In genomic region chr6:113633638-113634037, GRCh38 we compare ENCODE assay signal across 1 cellular context.
TF ChIP-seq lines count a peak whose summit lies in the region.

No MANE protein-coding gene starts in this region.

TF ChIP-seq in A549, 52 proteins besides CTCF, POLR2A, EP300 and RAD21 (continued from another document):
- TF ChIP-seq REST (IDR thresholded peaks at IDR 0.05) (no peak), FOSB (CRISPR knock-in tag; IDR thresholded peaks at IDR 0.05) (no peak), ELK1 (IDR thresholded peaks at IDR 0.05; ENCODE audit: low read depth, low read length) (no peak), ZFP36 (IDR thresholded peaks at IDR 0.05; ENCODE audit: borderline replicate concordance, partially characterized antibody) (no peak), HMGXB4 (CRISPR knock-in tag; IDR thresholded peaks at IDR 0.05; ENCODE audit: borderline replicate concordance) (no peak), HOXB13 (CRISPR knock-in tag; IDR thresholded peaks at IDR 0.05; ENCODE audit: low read depth) (no peak), EHF (CRISPR knock-in tag; IDR thresholded peaks at IDR 0.05) (no peak), ZSCAN20 (CRISPR knock-in tag; IDR thresholded peaks at IDR 0.05) (no peak), ZC3H11A (IDR thresholded peaks at IDR 0.05) (no peak), EHMT2 (IDR thresholded peaks at IDR 0.05; ENCODE audit: low read depth) (no peak), HOXA7 (CRISPR knock-in tag; IDR thresholded peaks at IDR 0.05) (no peak)
